22 cellular contexts compared by ENCODE assay signal in genomic region chr1:215376544-215377264, GRCh38.
DNase-seq lines count a peak whose midpoint lies in the region; ATAC-seq and TF ChIP-seq lines count a peak whose summit lies in the region.
"Had no signal": no experiment of that assay in that cellular context is flagged by ENCODE, and none has a peak within 500 bp of the region (broad histone marks: within the 10 kb centered on the region; RNA-seq: fewer than 3 reads in every experiment).

No MANE protein-coding gene starts in this region.

- no peaks in the 10 kb centered on the region for H3F3A ChIP-seq in SK-N-SH (replicated peaks; ENCODE audit: insufficient read depth)

- TF ChIP-seq CTCF in SK-N-SH (IDR thresholded peaks at IDR 0.05): no peak
- no peak for TF ChIP-seq CTCF in fibroblast of lung (conservative IDR thresholded peaks at IDR 0.05 in 1 of 2, IDR thresholded peaks at IDR 0.05 in 1 of 2; ENCODE audit: low read depth in 1 of 2, low read length in 2 of 2)

- H4K20me1 ChIP-seq in SK-N-SH (ENCODE audit: insufficient read depth) (no peaks in the 10 kb centered on the region), fibroblast of lung (ENCODE audit: control insufficient read depth, extremely low read depth, insufficient read depth, low read length) (no peaks in the 10 kb centered on the region)

- no peak overlapping the region for H3K9ac ChIP-seq in SK-N-SH
- no peak overlapping the region for H3K9ac ChIP-seq in fibroblast of lung (ENCODE audit: insufficient read depth, low read length)

- H3K27me3 ChIP-seq in SK-N-SH (ENCODE audit: insufficient read depth) (no peaks in the 10 kb centered on the region), fibroblast of lung (ENCODE audit: control insufficient read depth, insufficient read depth, low read length) (no peaks in the 10 kb centered on the region)
- no peaks in the 10 kb centered on the region for H3K27me3 ChIP-seq in effector memory CD4-positive, alpha-beta T cell (replicated peaks; ENCODE audit: control insufficient read depth, insufficient read depth, low read length, poor library complexity, severe bottlenecking)
- H3K27me3 ChIP-seq: gastroesophageal sphincter, SJSA1, transverse colon had no signal

- H3K36me3 ChIP-seq in SK-N-SH (replicated peaks in 1 of 2; ENCODE audit: control insufficient read depth in 1 of 2, insufficient read depth in 2 of 2, low read length in 1 of 2): no peaks in the 10 kb centered on the region
- H3K36me3 ChIP-seq in fibroblast of lung (ENCODE audit: control insufficient read depth, insufficient read depth, low read length): no peaks in the 10 kb centered on the region
- no peaks in the 10 kb centered on the region for H3K36me3 ChIP-seq in effector memory CD4-positive, alpha-beta T cell (ENCODE audit: control insufficient read depth, insufficient read depth, low read length)
- H3K36me3 ChIP-seq: gastroesophageal sphincter, HAP-1, SJSA1, transverse colon had no signal

- CTCF ChIA-PET in SK-N-SH (lab: Yijun Ruan, JAX): no interaction called here

- H3K9me3 ChIP-seq in SK-N-SH (no peaks in the 10 kb centered on the region), fibroblast of lung (ENCODE audit: control insufficient read depth, insufficient read depth, low read depth, low read length) (no peaks in the 10 kb centered on the region)
- no peaks in the 10 kb centered on the region for H3K9me3 ChIP-seq in effector memory CD4-positive, alpha-beta T cell (ENCODE audit: control insufficient read depth, low read length)
- H3K9me3 ChIP-seq: gastroesophageal sphincter, HAP-1, psoas muscle, SJSA1, transverse colon had no signal

- POLR2A ChIA-PET in SK-N-SH (lab: Yijun Ruan, JAX): no interaction called here

- no peaks in the 10 kb centered on the region for H3K79me2 ChIP-seq in SK-N-SH (ENCODE audit: insufficient read depth)
- no peaks in the 10 kb centered on the region for H3K79me2 ChIP-seq in fibroblast of lung (ENCODE audit: control insufficient read depth, insufficient read depth, low read length)

- ATAC-seq in SK-N-SH treated with all-trans-retinoic acid at 6 μM for 48 hours (peak; percentile 16), GM21367 (IDR thresholded peaks at IDR 0.05; ENCODE audit: unreplicated experiment) (no peak)
- ATAC-seq: activated naive CD8-positive, alpha-beta T cell treated with anti-CD3 and anti-CD28 coated beads, Interleukin-2, amount 50 U/mL, for 24 hours; activated T-helper 17 cell treated with anti-CD3 and anti-CD28 coated beads, Interleukin-2, amount 50 U/mL, for 72 hours; gastroesophageal sphincter; left lobe of liver; psoas muscle; stimulated activated effector memory CD8-positive, alpha-beta T cell treated with anti-CD3 and anti-CD28 coated beads, Interleukin-12 subunit alpha, Interleukin-12 subunit beta, amount 100 ng/mL, for 72 hours had no signal

- no peak for TF ChIP-seq RAD21 in SK-N-SH (IDR thresholded peaks at IDR 0.05; ENCODE audit: low read length)

- H3K4me1 ChIP-seq in SK-N-SH (ENCODE audit: control insufficient read depth in 1 of 2, insufficient read depth in 2 of 2, low read depth in 1 of 2, low read length in 1 of 2) (no peaks in the 10 kb centered on the region; a peak in 1 of 4 replicates), fibroblast of lung (ENCODE audit: control insufficient read depth, extremely low read depth, insufficient read depth, low read length) (no peaks in the 10 kb centered on the region)
- H3K4me1 ChIP-seq in effector memory CD4-positive, alpha-beta T cell (ENCODE audit: control insufficient read depth, insufficient read depth, low read length, poor library complexity, severe bottlenecking): no peaks in the 10 kb centered on the region
- H3K4me1 ChIP-seq: gastroesophageal sphincter, HAP-1, psoas muscle, SJSA1, transverse colon had no signal

- DNase-seq in SK-N-SH (no peak), fibroblast of lung (ENCODE audit: low read depth in 2 of 2) (peak; percentile 49 to 79), smooth muscle cell of the brain vasculature (ENCODE audit: low read depth, low spot score) (peak; percentile 15)
- DNase-seq in effector memory CD4-positive, alpha-beta T cell: no peak
- DNase-seq in stimulated activated CD4-positive, alpha-beta T cell treated with anti-CD3 and anti-CD28 coated beads, Interleukin-2, amount 100 ng/mL, for 24 hours: no peak
- DNase-seq: activated CD4-positive, CD25-positive, alpha-beta regulatory T cell treated with anti-CD3 and anti-CD28 coated beads, Interleukin-2, amount 50 U/mL, for 72 hours; activated naive CD8-positive, alpha-beta T cell treated with anti-CD3 and anti-CD28 coated beads, Interleukin-2, amount 50 U/mL, for 24 hours; IMR-90; midbrain; NCI-H2081 treated with DMSO at 0.1 percent for 48 hours; OCI-M1; transverse colon had no signal

- TF ChIP-seq EP300 in SK-N-SH (IDR thresholded peaks at IDR 0.05; ENCODE audit: borderline replicate concordance in 1 of 2, low read depth in 1 of 2, low read length in 1 of 2): no peak

- H3K9me2 ChIP-seq in SK-N-SH: no peaks in the 10 kb centered on the region

- WGBS in SK-N-SH (ENCODE audit: low lambda C conversion rate): 5% methylated on average over 2 of the region's 2 CpGs

- H3K4me2 ChIP-seq in SK-N-SH: no peak overlapping the region
- H3K4me2 ChIP-seq in fibroblast of lung (ENCODE audit: extremely low read depth, insufficient read depth, low read length): no peak overlapping the region

- H3K4me3 ChIP-seq in SK-N-SH (ENCODE audit: low read depth in 2 of 2, low read length in 1 of 2) (no peak overlapping the region), fibroblast of lung (replicated peaks in 1 of 4; ENCODE audit: control extremely low read depth in 1 of 4, insufficient read depth in 1 of 4, low read depth in 3 of 4, low read length in 4 of 4) (no peak overlapping the region)
- no peak overlapping the region for H3K4me3 ChIP-seq in effector memory CD4-positive, alpha-beta T cell (ENCODE audit: insufficient read depth, low read depth, low read length, poor library complexity, severe bottlenecking)
- H3K4me3 ChIP-seq: gastroesophageal sphincter, HAP-1, psoas muscle, SJSA1, transverse colon had no signal

- H2AFZ ChIP-seq in SK-N-SH (ENCODE audit: low read depth): no peak overlapping the region
- no peak overlapping the region for H2AFZ ChIP-seq in fibroblast of lung (ENCODE audit: low read length)

- H3K27ac ChIP-seq in SK-N-SH (ENCODE audit: low read depth in 2 of 2, low read length in 1 of 2) (no peak overlapping the region), fibroblast of lung (ENCODE audit: insufficient read depth, low read length) (no peak overlapping the region)
- no peak overlapping the region for H3K27ac ChIP-seq in effector memory CD4-positive, alpha-beta T cell (ENCODE audit: insufficient read depth, low read length, poor library complexity, severe bottlenecking)
- H3K27ac ChIP-seq: gastroesophageal sphincter, psoas muscle, SJSA1, transverse colon had no signal

TF ChIP-seq in SK-N-SH treated with all-trans-retinoic acid at 6 μM for 48 hours, 23 proteins besides CTCF, POLR2A, EP300 and RAD21 (continues in another document):
- TF ChIP-seq ZC3H10 (CRISPR knock-in tag; IDR thresholded peaks at IDR 0.05) (no peak), ZNF8 (CRISPR knock-in tag; IDR thresholded peaks at IDR 0.05) (no peak), GLIS3 (CRISPR knock-in tag; IDR thresholded peaks at IDR 0.05) (no peak), ARNTL (CRISPR knock-in tag; IDR thresholded peaks at IDR 0.05; ENCODE audit: borderline replicate concordance, low read depth) (no peak), ZFP3 (CRISPR knock-in tag; IDR thresholded peaks at IDR 0.05) (no peak), TCF4 (CRISPR knock-in tag; IDR thresholded peaks at IDR 0.05; ENCODE audit: borderline replicate concordance) (no peak), ZNF565 (CRISPR knock-in tag; conservative IDR thresholded peaks at IDR 0.05; ENCODE audit: low read depth) (no peak), BACH2 (CRISPR knock-in tag; IDR thresholded peaks at IDR 0.05; ENCODE audit: borderline replicate concordance) (no peak), ZNF70 (CRISPR knock-in tag; IDR thresholded peaks at IDR 0.05) (no peak), ISL1 (CRISPR knock-in tag; IDR thresholded peaks at IDR 0.05) (no peak), ZFP30 (CRISPR knock-in tag; IDR thresholded peaks at IDR 0.05) (no peak), CSDC2 (CRISPR knock-in tag; IDR thresholded peaks at IDR 0.05) (no peak), SNAI2 (CRISPR knock-in tag; IDR thresholded peaks at IDR 0.05) (no peak)

TF ChIP-seq in SK-N-SH, 30 proteins besides CTCF, POLR2A, EP300 and RAD21 (continues in another document):
- TF ChIP-seq TAF1 (IDR thresholded peaks at IDR 0.05; ENCODE audit: borderline replicate concordance, low read depth, low read length) (no peak), NFIC (IDR thresholded peaks at IDR 0.05; ENCODE audit: borderline replicate concordance) (no peak)

TF ChIP-seq in PFSK-1, 5 proteins besides CTCF, POLR2A, EP300 and RAD21 (continues in another document):
- TF ChIP-seq FOXP2 (optimal IDR thresholded peaks at IDR 0.05; ENCODE audit: borderline replicate concordance, extremely low read depth, extremely low read length, insufficient read depth) (no peak), POLR2AphosphoS5 (IDR thresholded peaks at IDR 0.05; ENCODE audit: low read depth, low read length) (peak; percentile 46; the same call in 1 of the 2 replicates), TAF1 (IDR thresholded peaks at IDR 0.05; ENCODE audit: borderline replicate concordance, insufficient read depth, low read length) (no peak), REST (IDR thresholded peaks at IDR 0.05; ENCODE audit: insufficient read depth in 1 of 2, low read depth in 2 of 2, low read length in 2 of 2) (peak; percentile 44 to 76; a peak in 1 of 4 replicates)

Comparison
In these comparisons a context has a peak if more than half of its experiments do, and no peak if none do; other contexts are left out.
1. DNase-seq: peak in fibroblast of lung (2 of 2) and smooth muscle cell of the brain vasculature (single experiment); none in SK-N-SH (single experiment), effector memory CD4-positive, alpha-beta T cell (0 of 3) and stimulated activated CD4-positive, alpha-beta T cell treated with anti-CD3 and anti-CD28 coated beads, Interleukin-2, amount 100 ng/mL, for 24 hours (0 of 2).